8 cellular contexts compared by ENCODE assay signal in genomic region chr21:40605094-40605493, GRCh38.
"Had no signal": no experiment of that assay in that cellular context is flagged by ENCODE, and none has a peak within 500 bp of the region (broad histone marks: within the 10 kb centered on the region; RNA-seq: fewer than 3 reads in every experiment).

No MANE protein-coding gene starts in this region.

- DNase-seq: GDM1, GF-D8 had no signal

- H3K4me3 ChIP-seq: GM12878 had no signal

- ATAC-seq: GM12878 had no signal

- FAIRE-seq: G401.6, GM12878, GM12891, GM12892, GM18507, GM19239 had no signal
